In genomic region chr6:35402856-35403191, GRCh38 we compare ENCODE assay signal across 1 cellular context.
TF ChIP-seq lines count a peak whose summit lies in the region.

No MANE protein-coding gene starts in this region.

TF ChIP-seq in HCT116, 20 proteins besides CTCF, POLR2A, EP300 and RAD21 (continued from another document):
- TF ChIP-seq, protein P1, sequence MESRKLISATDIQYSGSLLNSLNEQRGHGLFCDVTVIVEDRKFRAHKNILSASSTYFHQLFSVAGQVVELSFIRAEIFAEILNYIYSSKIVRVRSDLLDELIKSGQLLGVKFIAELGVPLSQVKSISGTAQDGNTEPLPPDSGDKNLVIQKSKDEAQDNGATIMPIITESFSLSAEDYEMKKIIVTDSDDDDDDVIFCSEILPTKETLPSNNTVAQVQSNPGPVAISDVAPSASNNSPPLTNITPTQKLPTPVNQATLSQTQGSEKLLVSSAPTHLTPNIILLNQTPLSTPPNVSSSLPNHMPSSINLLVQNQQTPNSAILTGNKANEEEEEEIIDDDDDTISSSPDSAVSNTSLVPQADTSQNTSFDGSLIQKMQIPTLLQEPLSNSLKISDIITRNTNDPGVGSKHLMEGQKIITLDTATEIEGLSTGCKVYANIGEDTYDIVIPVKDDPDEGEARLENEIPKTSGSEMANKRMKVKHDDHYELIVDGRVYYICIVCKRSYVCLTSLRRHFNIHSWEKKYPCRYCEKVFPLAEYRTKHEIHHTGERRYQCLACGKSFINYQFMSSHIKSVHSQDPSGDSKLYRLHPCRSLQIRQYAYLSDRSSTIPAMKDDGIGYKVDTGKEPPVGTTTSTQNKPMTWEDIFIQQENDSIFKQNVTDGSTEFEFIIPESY (IDR thresholded peaks at IDR 0.05; ENCODE audit: extremely low read depth, insufficient replicate concordance, low read length) = no peak
- TF ChIP-seq ZNF274 (IDR thresholded peaks at IDR 0.05; ENCODE audit: low read depth, low read length) (no peak), EZH2 (IDR thresholded peaks at IDR 0.05) (no peak), CBX3 (IDR thresholded peaks at IDR 0.05; ENCODE audit: low read depth) (no peak)
